ENCODE assay signal across 15 cellular contexts in the genomic region with DNA sequence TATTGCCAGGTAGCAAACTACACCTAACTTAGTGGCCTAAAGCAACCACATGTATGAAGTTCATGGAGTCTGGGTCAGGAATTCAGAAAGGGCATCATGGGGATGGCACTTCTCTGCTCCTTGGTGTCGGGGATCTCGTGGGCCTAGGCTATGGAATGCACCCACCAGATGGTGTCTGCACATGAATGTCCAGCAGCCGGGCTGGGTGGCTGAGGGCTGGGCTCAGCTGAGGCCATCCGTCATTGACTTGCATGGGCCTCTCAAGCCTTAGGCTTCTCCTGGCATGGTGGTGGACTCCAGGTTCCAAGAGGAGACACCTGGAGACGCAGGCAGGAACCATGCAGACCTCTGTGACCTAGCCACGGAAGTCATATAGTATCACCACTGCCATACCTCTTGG.
"Had no signal": no experiment of that assay in that cellular context is flagged by ENCODE, and none has a peak within 500 bp of the region (broad histone marks: within the 10 kb centered on the region; RNA-seq: fewer than 3 reads in every experiment).

No MANE protein-coding gene starts in this region.

- H3K27me3 ChIP-seq: breast epithelium, gastroesophageal sphincter, heart left ventricle, pancreas, tibial artery had no signal

- H3K4me1 ChIP-seq: breast epithelium, heart left ventricle, pancreas had no signal

- H3K4me3 ChIP-seq: breast epithelium, coronary artery, gastroesophageal sphincter, heart left ventricle, pancreas, tibial artery had no signal

- H3K27ac ChIP-seq: breast epithelium, coronary artery, gastroesophageal sphincter, neutrophil, pancreas, tibial artery had no signal

- H3K36me3 ChIP-seq: breast epithelium, neutrophil had no signal

- H3K9me3 ChIP-seq: breast epithelium, gastroesophageal sphincter, heart left ventricle, neutrophil, pancreas, tibial artery had no signal

- DNase-seq: activated naive CD4-positive, alpha-beta T cell; activated naive CD8-positive, alpha-beta T cell treated with anti-CD3 and anti-CD28 coated beads for 36 hours; activated T-cell treated with anti-CD3 and anti-CD28 coated beads, Interleukin-2, amount 50 U/mL, for 1 hour; endodermal cell; heart left ventricle; left colon; naive thymus-derived CD8-positive, alpha-beta T cell; pancreas; stimulated activated CD4-positive, alpha-beta T cell treated with anti-CD3 and anti-CD28 coated beads, Interleukin-4, amount 100 ng/mL, for 4 hours; T-helper 9 cell had no signal
